In the genomic region with DNA sequence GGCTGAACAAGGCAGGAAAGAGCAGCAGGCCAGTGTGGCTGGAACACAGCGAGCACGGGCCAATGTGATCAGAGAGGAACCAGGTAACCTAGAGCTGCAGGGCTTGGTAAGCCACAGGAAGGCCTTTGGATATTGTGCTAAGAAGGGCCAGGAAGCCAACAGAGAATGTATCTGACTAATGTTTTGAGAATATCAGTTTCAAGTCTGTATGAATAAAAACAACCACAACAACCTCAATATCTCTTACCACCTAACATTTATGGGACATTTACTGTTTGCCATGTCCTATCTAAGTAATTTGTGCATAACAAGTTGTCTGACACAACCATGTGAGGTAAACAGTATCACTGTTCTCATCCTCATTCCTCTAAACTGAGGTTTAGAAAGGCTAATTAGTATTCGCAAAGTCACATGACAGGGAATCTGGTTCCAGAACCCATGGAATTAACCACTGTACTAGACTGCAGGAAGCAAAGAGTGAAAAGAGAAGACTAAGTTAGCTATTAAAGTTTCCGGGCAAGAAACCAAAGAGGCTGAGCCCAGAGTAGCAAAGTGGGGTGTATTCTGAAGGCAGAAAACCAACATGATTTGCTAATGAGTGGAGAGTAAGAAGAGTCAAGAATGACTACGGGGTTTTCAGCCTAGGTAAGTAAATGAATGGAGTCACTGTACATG, we compare ENCODE assay signal across 10 cellular contexts. TPM values are rescaled to one million over a fixed set of nuclear protein-coding genes. Genes with fewer than 3 reads are reported as not detected.
DNase-seq lines count a peak whose midpoint lies in the region; ATAC-seq and TF ChIP-seq lines count a peak whose summit lies in the region.
"Had no signal": no experiment of that assay in that cellular context is flagged by ENCODE, and none has a peak within 500 bp of the region (broad histone marks: within the 10 kb centered on the region; RNA-seq: fewer than 3 reads in every experiment).

No MANE protein-coding gene starts in this region.

- DNase-seq in T-helper 2 cell treated with Interferon-gamma antibody and Interleukin-4, amounts not matched to agents 5 μg/mL and 100 μg/mL, for 36 hours (ENCODE audit: low spot score): peak; percentile 28
- no peak for DNase-seq in memory B cell (ENCODE audit: low spot score in 2 of 2)
- DNase-seq in GM20000 (ENCODE audit: low spot score): no peak
- DNase-seq in breast epithelium (ENCODE audit: low spot score in 2 of 2): no peak
- no peak for DNase-seq in NCI-H1092 (lab: John Stamatoyannopoulos, UW)
- DNase-seq: colonic mucosa had no signal

- no peaks in the 10 kb centered on the region for H3K27me3 Mint-ChIP-seq in T-helper 2 cell treated with Interferon-gamma antibody and Interleukin-4, amounts not matched to agents 5 μg/mL and 100 μg/mL, for 36 hours (ENCODE audit: low read depth)
- H3K27me3 Mint-ChIP-seq in memory B cell: no peaks in the 10 kb centered on the region

- H3K27ac ChIP-seq in breast epithelium: no peak overlapping the region
- H3K27ac ChIP-seq: colonic mucosa, thoracic aorta had no signal

- no peak for TF ChIP-seq POLR2A in breast epithelium (IDR thresholded peaks at IDR 0.05)

- peaks cover 8% of the 10 kb centered on the region for H3K36me3 Mint-ChIP-seq in T-helper 2 cell treated with Interferon-gamma antibody and Interleukin-4, amounts not matched to agents 5 μg/mL and 100 μg/mL, for 36 hours (ENCODE audit: low read depth)
- H3K36me3 Mint-ChIP-seq in memory B cell: peaks cover 5% of the 10 kb centered on the region

- TF ChIP-seq CTCF in GM20000 (IDR thresholded peaks at IDR 0.05; ENCODE audit: extremely low read depth, missing control alignments): no peak
- TF ChIP-seq CTCF in breast epithelium (IDR thresholded peaks at IDR 0.05): no peak

- no peak overlapping the region for H3K4me3 ChIP-seq in breast epithelium
- H3K4me3 ChIP-seq: colonic mucosa, thoracic aorta had no signal

- no peaks in the 10 kb centered on the region for H3K9me3 Mint-ChIP-seq in T-helper 2 cell treated with Interferon-gamma antibody and Interleukin-4, amounts not matched to agents 5 μg/mL and 100 μg/mL, for 36 hours
- no peaks in the 10 kb centered on the region for H3K9me3 Mint-ChIP-seq in memory B cell

- intact Hi-C loops in breast epithelium (cut with DNase I; ENCODE audit: low total_unique reads): no loop called here

- ATAC-seq in GM18868 (IDR thresholded peaks at IDR 0.05; ENCODE audit: unreplicated experiment) (peak; percentile 70), HG02588 (IDR thresholded peaks at IDR 0.05; ENCODE audit: unreplicated experiment) (peak; percentile 67), memory B cell (ENCODE audit: low read depth) (no peak), HG03280 (IDR thresholded peaks at IDR 0.05; ENCODE audit: unreplicated experiment) (no peak)

- no peaks in the 10 kb centered on the region for H3K4me1 ChIP-seq in breast epithelium
- H3K4me1 ChIP-seq: colonic mucosa had no signal

- peak overlapping the region; percentile 71 for H3K27ac Mint-ChIP-seq in T-helper 2 cell treated with Interferon-gamma antibody and Interleukin-4, amounts not matched to agents 5 μg/mL and 100 μg/mL, for 36 hours
- peak overlapping the region; percentile 1 for H3K27ac Mint-ChIP-seq in memory B cell

- no peaks in the 10 kb centered on the region for H3K27me3 ChIP-seq in breast epithelium
- H3K27me3 ChIP-seq: colonic mucosa had no signal

- H3K4me3 Mint-ChIP-seq in T-helper 2 cell treated with Interferon-gamma antibody and Interleukin-4, amounts not matched to agents 5 μg/mL and 100 μg/mL, for 36 hours: peak overlapping the region; percentile 45
- H3K4me3 Mint-ChIP-seq in memory B cell: no peak overlapping the region

- no peaks in the 10 kb centered on the region for H3K9me3 ChIP-seq in breast epithelium
- H3K9me3 ChIP-seq: colonic mucosa, thoracic aorta had no signal

- peaks cover 28% of the 10 kb centered on the region for H3K4me1 Mint-ChIP-seq in T-helper 2 cell treated with Interferon-gamma antibody and Interleukin-4, amounts not matched to agents 5 μg/mL and 100 μg/mL, for 36 hours (ENCODE audit: low read depth)
- H3K4me1 Mint-ChIP-seq in memory B cell: peaks cover 29% of the 10 kb centered on the region

- H3K36me3 ChIP-seq in breast epithelium: no peaks in the 10 kb centered on the region
- H3K36me3 ChIP-seq: colonic mucosa, thoracic aorta had no signal

RNA-seq across cellular contexts. Expression of a gene that starts 38.9 kb away (rescaled TPM):
- 10 to 100 TPM; 13.8 to 23.6 (median 15.2) TPM for total RNA-seq in breast epithelium

RNA-seq across cellular contexts. Expression of a gene that starts 39.4 kb away (rescaled TPM):
- 10 to 100 TPM; 13.1 to 17.7 (median 15.0) TPM for total RNA-seq in breast epithelium

RNA-seq across cellular contexts. Expression of a gene that starts 45.1 kb away (rescaled TPM):
- 10 to 100 TPM; 33.8 to 45.6 (median 38.1) TPM for total RNA-seq in breast epithelium

Comparison
In these comparisons a context has a peak if more than half of its experiments do, and no peak if none do; other contexts are left out.
1. ATAC-seq: peak in GM18868 (single experiment) and HG02588 (single experiment); none in memory B cell (single experiment) and HG03280 (single experiment).